In the genomic region with DNA sequence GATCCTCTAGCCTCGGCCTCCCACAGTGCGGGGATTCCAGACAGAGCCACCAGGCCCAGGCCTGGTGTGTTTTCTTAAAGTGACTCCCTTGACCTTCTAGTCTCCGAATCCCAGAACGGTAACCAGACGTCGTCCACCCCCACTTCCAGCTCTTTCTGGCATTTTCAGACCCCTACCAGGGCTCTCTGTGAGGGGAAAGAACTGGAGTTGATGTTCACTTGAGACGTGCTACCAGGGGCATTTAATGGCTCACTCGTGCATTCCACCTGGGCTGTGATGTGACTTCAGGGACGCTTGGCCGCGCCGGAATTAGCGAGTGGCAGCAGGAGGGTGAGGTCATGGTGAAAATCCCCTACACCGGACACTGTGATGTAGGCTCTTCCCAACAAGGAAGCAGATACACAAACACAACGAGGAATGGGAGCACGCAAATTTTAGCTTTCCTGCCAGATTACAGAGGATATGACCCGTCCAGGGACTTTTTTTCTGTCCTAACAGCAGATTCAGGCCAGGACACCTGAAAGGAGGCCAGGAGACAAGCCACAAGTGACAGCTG, we compare ENCODE assay signal across 8 cellular contexts. TPM values are rescaled to one million over a fixed set of nuclear protein-coding genes. Genes with fewer than 3 reads are reported as not detected.
DNase-seq lines count a peak whose midpoint lies in the region; ATAC-seq and TF ChIP-seq lines count a peak whose summit lies in the region.

No MANE protein-coding gene starts in this region.

- H3K4me1 ChIP-seq in lung (ENCODE audit: control insufficient read depth in 2 of 2, insufficient read depth in 2 of 2, low read length in 2 of 2) (peaks cover 7 to 14% of the 10 kb centered on the region in 2 donors), tibial artery (peaks cover 0 to 38% (median 21%) of the 10 kb centered on the region in 4 donors)

- H3K27ac ChIP-seq in lung (ENCODE audit: low read depth in 1 of 2, low read length in 1 of 2), result peak overlapping the region; percentile 94
- H3K27ac ChIP-seq in tibial artery, result peak overlapping the region; percentile 98

- peaks cover 36% of the 10 kb centered on the region for H3K4me1 Mint-ChIP-seq in activated T-cell treated with anti-CD3 and anti-CD28 coated beads, Interleukin-2, amount 50 U/mL, for 24 hours (ENCODE audit: low read depth)
- H3K4me1 Mint-ChIP-seq in MCF 10A (ENCODE audit: insufficient read depth, unreplicated experiment), result peaks cover 31% of the 10 kb centered on the region

- TF ChIP-seq CTCF in MCF 10A (IDR thresholded peaks at IDR 0.05; ENCODE audit: unreplicated experiment), result no peak
- TF ChIP-seq CTCF in lung (IDR thresholded peaks at IDR 0.05; ENCODE audit: control extremely low read depth, extremely low read depth), result no peak
- no peak for TF ChIP-seq CTCF in tibial artery (IDR thresholded peaks at IDR 0.05)

- H3K36me3 ChIP-seq in lung (ENCODE audit: control insufficient read depth in 2 of 2, insufficient read depth in 2 of 2, low read length in 2 of 2), result peaks cover 3 to 6% of the 10 kb centered on the region in 2 donors
- peaks cover 5 to 9% (median 7%) of the 10 kb centered on the region in 3 donors for H3K36me3 ChIP-seq in tibial artery

- DNase-seq in activated T-cell treated with anti-CD3 and anti-CD28 coated beads, Interleukin-2, amount 50 U/mL, for 24 hours, result no peak
- DNase-seq in activated T-cell treated with anti-CD3 and anti-CD28 coated beads, Interleukin-2, amount 50 U/mL, for 48 hours, result no peak
- DNase-seq in MCF 10A (ENCODE audit: unreplicated experiment) (no peak), lung (ENCODE audit: low spot score) (no peak), tibial artery (no peak), NCI-H2029 treated with DMSO at 0.1 percent for 48 hours (lab: John Stamatoyannopoulos, UW) (no peak)
- DNase-seq in stimulated activated CD4-positive, alpha-beta T cell treated with anti-CD3 and anti-CD28 coated beads, Interleukin-12 subunit alpha, Interleukin-12 subunit beta, amount 100 ng/mL, for 4 hours, result no peak

- POLR2A ChIA-PET in MCF 10A (lab: Yijun Ruan, JAX), result interaction anchor here (0.9 to 10.3 kb wide), 13 partner anchors 11 to 395 kb away, joined by 3 to 256 read pairs (median 5); partner anchors contain the start of genes LRRC37A3 and SMURF2

- H3K27me3 ChIP-seq in lung (ENCODE audit: control insufficient read depth, insufficient read depth) (no peaks in the 10 kb centered on the region), tibial artery (no peaks in the 10 kb centered on the region)

- H3K9me3 Mint-ChIP-seq in activated T-cell treated with anti-CD3 and anti-CD28 coated beads, Interleukin-2, amount 50 U/mL, for 24 hours, result no peaks in the 10 kb centered on the region
- H3K9me3 Mint-ChIP-seq in MCF 10A (ENCODE audit: unreplicated experiment), result no peaks in the 10 kb centered on the region

- intact Hi-C loops in MCF 10A (cut with micrococcal nuclease), result loop anchor here (2.0 to 5.0 kb wide), 3 partner anchors 43 to 135 kb away; no protein-coding TSS in a partner anchor
- intact Hi-C loops in tibial artery (cut with DNase I; ENCODE audit: low total_unique reads), result loop anchor here (5.0 kb wide), 1 partner anchor 45 kb away; no protein-coding TSS in a partner anchor

- peak overlapping the region; percentile 90 for H3K4me3 Mint-ChIP-seq in activated T-cell treated with anti-CD3 and anti-CD28 coated beads, Interleukin-2, amount 50 U/mL, for 24 hours
- H3K4me3 Mint-ChIP-seq in MCF 10A (ENCODE audit: unreplicated experiment), result peak overlapping the region; percentile 89

- peaks cover 37% of the 10 kb centered on the region for H3K36me3 Mint-ChIP-seq in activated T-cell treated with anti-CD3 and anti-CD28 coated beads, Interleukin-2, amount 50 U/mL, for 24 hours (ENCODE audit: low read depth)
- peaks cover 13% of the 10 kb centered on the region for H3K36me3 Mint-ChIP-seq in MCF 10A (ENCODE audit: insufficient read depth, unreplicated experiment)

- H3K9me3 ChIP-seq in lung (ENCODE audit: control insufficient read depth in 2 of 2, insufficient read depth in 1 of 2, low read length in 1 of 2) (no peaks in the 10 kb centered on the region), tibial artery (no peaks in the 10 kb centered on the region)

- H3K4me3 ChIP-seq in lung (no peak overlapping the region), tibial artery (peak overlapping the region; percentile 97 to 98)

- WGBS in lung, 2 donors, result 63 to 70% methylated on average over 17 of the region's 17 CpGs

- BruUV-seq in MCF 10A (replicated peaks; lab: Mats Ljungman, UMichigan), result no TSS peak

- CTCF ChIA-PET in MCF 10A (lab: Yijun Ruan, JAX), result interaction anchor here (0.7 to 1.4 kb wide), 2 partner anchors 42 to 95 kb away, joined by 4 read pairs; no protein-coding TSS in a partner anchor

- H3K27me3 Mint-ChIP-seq in activated T-cell treated with anti-CD3 and anti-CD28 coated beads, Interleukin-2, amount 50 U/mL, for 24 hours, result no peaks in the 10 kb centered on the region
- no peaks in the 10 kb centered on the region for H3K27me3 Mint-ChIP-seq in MCF 10A (ENCODE audit: insufficient read depth, unreplicated experiment)

- ATAC-seq in lung (ENCODE audit: insufficient read depth, low FRiP score), result no peak
- ATAC-seq in GM21619 (IDR thresholded peaks at IDR 0.05; ENCODE audit: unreplicated experiment), result no peak

- H3K27ac Mint-ChIP-seq in activated T-cell treated with anti-CD3 and anti-CD28 coated beads, Interleukin-2, amount 50 U/mL, for 24 hours, result peak overlapping the region; percentile 98
- H3K27ac Mint-ChIP-seq in MCF 10A (ENCODE audit: low read depth, unreplicated experiment), result peak overlapping the region; percentile 72

RNA-seq across cellular contexts. Expression of gene GNA13, which starts 1.1 kb away (rescaled TPM):
- 32.1 and 33.2 TPM in 2 replicates for total RNA-seq in MCF 10A (2022)
- total RNA-seq in lung, result 10 to 100 TPM; 40.1 to 93.4 TPM
- 10 to 100 TPM; 15.0 to 32.7 TPM for polyA plus RNA-seq in lung
